9 cellular contexts compared by ENCODE assay signal in genomic region chr2:196399736-196400691, GRCh38.
A peak's percentile ranks its signal among the peaks of the same experiment; 100 is the strongest.
DNase-seq lines count a peak whose midpoint lies in the region; ATAC-seq and TF ChIP-seq lines count a peak whose summit lies in the region.
"Had no signal": no experiment of that assay in that cellular context is flagged by ENCODE, and none has a peak within 500 bp of the region (broad histone marks: within the 10 kb centered on the region; RNA-seq: fewer than 3 reads in every experiment).

No MANE protein-coding gene starts in this region.

- 25% methylated on average over 5 of the region's 5 CpGs for WGBS in smooth muscle cell (ENCODE audit: low lambda C conversion rate)

- H3K36me3 ChIP-seq in smooth muscle cell (ENCODE audit: low read depth) (no peaks in the 10 kb centered on the region), vagina (no peaks in the 10 kb centered on the region)
- no peaks in the 10 kb centered on the region for H3K36me3 ChIP-seq in CD8-positive, alpha-beta memory T cell (ENCODE audit: insufficient read depth, low read length)

- no peak for ATAC-seq in GM19035 (IDR thresholded peaks at IDR 0.05; ENCODE audit: unreplicated experiment)
- ATAC-seq: activated T-cell treated with anti-CD3 and anti-CD28 coated beads, Interleukin-2, amount 50 U/mL, for 72 hours had no signal

- H3K27me3 ChIP-seq in smooth muscle cell (ENCODE audit: low read depth) (no peaks in the 10 kb centered on the region), vagina (no peaks in the 10 kb centered on the region)
- H3K27me3 ChIP-seq in CD8-positive, alpha-beta memory T cell (ENCODE audit: insufficient read depth, low read length, poor library complexity, severe bottlenecking) = no peaks in the 10 kb centered on the region

- H3K4me1 Mint-ChIP-seq in CD8-positive, alpha-beta memory T cell = no peaks in the 10 kb centered on the region

- H3K4me2 ChIP-seq in smooth muscle cell = peak overlapping the region; percentile 75

- CTCF ChIA-PET in CD8-positive, alpha-beta memory T cell (lab: Charles Lee) = no interaction called here

- no peaks in the 10 kb centered on the region for H3K27me3 Mint-ChIP-seq in CD8-positive, alpha-beta memory T cell

- TF ChIP-seq POLR2A in vagina (IDR thresholded peaks at IDR 0.05) = no peak

- H3K79me2 ChIP-seq in smooth muscle cell (ENCODE audit: low read depth) = no peaks in the 10 kb centered on the region

- no peaks in the 10 kb centered on the region for H3K36me3 Mint-ChIP-seq in CD8-positive, alpha-beta memory T cell

- no peak overlapping the region for H3K27ac Mint-ChIP-seq in CD8-positive, alpha-beta memory T cell
- H3K27ac Mint-ChIP-seq: activated T-cell treated with anti-CD3 and anti-CD28 coated beads, Interleukin-2, amount 50 U/mL, for 72 hours had no signal

- peaks cover 20% of the 10 kb centered on the region for H3F3A ChIP-seq in smooth muscle cell (ENCODE audit: low read depth)

- H3K4me3 Mint-ChIP-seq in CD8-positive, alpha-beta memory T cell = no peak overlapping the region
- H3K4me3 Mint-ChIP-seq: activated T-cell treated with anti-CD3 and anti-CD28 coated beads, Interleukin-2, amount 50 U/mL, for 72 hours had no signal

- TF ChIP-seq CTCF in smooth muscle cell (IDR thresholded peaks at IDR 0.05; ENCODE audit: borderline replicate concordance, insufficient read depth, poor library complexity, severe bottlenecking) (no peak), GM10266 (IDR thresholded peaks at IDR 0.05; ENCODE audit: control insufficient read depth, insufficient read depth, low read depth, missing control alignments) (no peak), vagina (IDR thresholded peaks at IDR 0.05) (no peak)

- no peaks in the 10 kb centered on the region for H3K9me3 ChIP-seq in smooth muscle cell (replicated peaks; ENCODE audit: low read depth)
- no peaks in the 10 kb centered on the region for H3K9me3 ChIP-seq in vagina
- H3K9me3 ChIP-seq in CD8-positive, alpha-beta memory T cell (ENCODE audit: low read length) = no peaks in the 10 kb centered on the region

- H3K9me3 Mint-ChIP-seq in CD8-positive, alpha-beta memory T cell = no peaks in the 10 kb centered on the region
- H3K9me3 Mint-ChIP-seq: activated T-cell treated with anti-CD3 and anti-CD28 coated beads, Interleukin-2, amount 50 U/mL, for 72 hours had no signal

- intact Hi-C loops in vagina (cut with DNase I) = no loop called here

- H3K9ac ChIP-seq in smooth muscle cell (ENCODE audit: low read depth) = peak overlapping the region; percentile 83

- H3K4me1 ChIP-seq in smooth muscle cell (ENCODE audit: low read depth) (peaks cover 30% of the 10 kb centered on the region), vagina (peaks cover 4% of the 10 kb centered on the region)
- no peaks in the 10 kb centered on the region for H3K4me1 ChIP-seq in CD8-positive, alpha-beta memory T cell (ENCODE audit: insufficient read depth, low read length)

- peak overlapping the region; percentile 97 for H3K27ac ChIP-seq in smooth muscle cell (ENCODE audit: low read depth)
- H3K27ac ChIP-seq in vagina = no peak overlapping the region
- H3K27ac ChIP-seq in CD8-positive, alpha-beta memory T cell (ENCODE audit: low read depth, low read length) = no peak overlapping the region

- H2AFZ ChIP-seq in smooth muscle cell (ENCODE audit: low read depth) = peak overlapping the region; percentile 40

- H3K4me3 ChIP-seq in smooth muscle cell (no peak overlapping the region), vagina (no peak overlapping the region)
- no peak overlapping the region for H3K4me3 ChIP-seq in CD8-positive, alpha-beta memory T cell (ENCODE audit: low read length)

- POLR2A ChIA-PET in CD8-positive, alpha-beta memory T cell (lab: Charles Lee) = no interaction called here

- no peaks in the 10 kb centered on the region for H4K20me1 ChIP-seq in smooth muscle cell (ENCODE audit: low read depth)

- DNase-seq in HPDE6-E6E7 (ENCODE audit: extremely low spot score) = peak; percentile 22
- DNase-seq in SKM-1 treated with dmso at 0.1 percent for 144 hours (lab: John Stamatoyannopoulos, UW; ENCODE audit: unreplicated experiment) = peak; percentile 76
- DNase-seq in fibroblast of the conjunctiva (ENCODE audit: low read depth) = peak; percentile 91
- DNase-seq in smooth muscle cell (lab: John Stamatoyannopoulos, UW; ENCODE audit: unreplicated experiment) = no peak
- DNase-seq in GM10266 (ENCODE audit: extremely low spot score) = no peak
- no peak for DNase-seq in vagina (ENCODE audit: extremely low spot score in 2 of 2)
- no peak for DNase-seq in CD8-positive, alpha-beta memory T cell
- DNase-seq: activated T-cell treated with anti-CD3 and anti-CD28 coated beads, Interleukin-2, amount 50 U/mL, for 72 hours had no signal

Comparison
In these comparisons a context has a peak if more than half of its experiments do, and no peak if none do; other contexts are left out.
1. DNase-seq: peak in HPDE6-E6E7 (single experiment), SKM-1 treated with dmso at 0.1 percent for 144 hours (single experiment) and fibroblast of the conjunctiva (single experiment); none in smooth muscle cell (single experiment), GM10266 (single experiment), vagina (0 of 2) and CD8-positive, alpha-beta memory T cell (0 of 5).